4 cellular contexts compared by ENCODE assay signal in the genomic region with DNA sequence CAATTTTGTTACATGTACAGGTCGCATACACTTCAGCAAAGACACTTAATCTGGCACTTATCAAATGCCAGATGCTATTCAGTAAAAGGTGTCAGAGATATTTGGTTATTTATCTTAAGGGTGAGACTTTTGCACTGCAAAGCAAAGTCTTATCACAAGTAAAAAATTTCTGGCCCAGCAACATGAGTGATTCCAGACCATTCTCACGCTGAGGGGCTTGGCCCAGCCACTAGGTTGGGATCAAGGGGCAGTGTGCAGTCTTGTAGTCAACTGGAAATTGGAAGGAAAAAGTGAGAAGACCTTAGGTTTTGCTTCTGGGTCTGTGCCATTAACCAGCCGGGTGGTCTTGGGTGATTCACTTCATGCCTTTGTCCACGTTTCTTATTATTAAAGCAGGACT.
"Had no signal": no experiment of that assay in that cellular context is flagged by ENCODE, and none has a peak within 500 bp of the region (broad histone marks: within the 10 kb centered on the region; RNA-seq: fewer than 3 reads in every experiment).

No MANE protein-coding gene starts in this region.

- H3K9me3 Mint-ChIP-seq: GM23338, H9 had no signal

- DNase-seq: H9, HCEC 1CT, IMR-90 had no signal

- H3K4me3 ChIP-seq: GM23338 had no signal

- H3K4me3 Mint-ChIP-seq: GM23338, H9 had no signal

- H3K27ac Mint-ChIP-seq: GM23338, H9 had no signal

- ATAC-seq: GM23338 had no signal
